1 cellular context compared by ENCODE assay signal in genomic region chr16:28897826-28898225, GRCh38.
TF ChIP-seq lines count a peak whose summit lies in the region.

No MANE protein-coding gene starts in this region.

TF ChIP-seq in HCT116, 20 proteins besides CTCF, POLR2A, EP300 and RAD21 (continued from another document):
- no peak for TF ChIP-seq ZBTB33 (IDR thresholded peaks at IDR 0.05; ENCODE audit: extremely low read depth, insufficient replicate concordance, low read length)
